1 cellular context compared by ENCODE assay signal in genomic region chr22:30208631-30209603, GRCh38.
TF ChIP-seq lines count a peak whose summit lies in the region.

No MANE protein-coding gene starts in this region.

TF ChIP-seq in IMR-90, 13 proteins besides CTCF, POLR2A, EP300 and RAD21 (continued from another document):
- TF ChIP-seq MAFK (IDR thresholded peaks at IDR 0.05; ENCODE audit: low read depth, low read length) (no peak), RFX5 (IDR thresholded peaks at IDR 0.05; ENCODE audit: low read depth, low read length) (no peak), CEBPB (IDR thresholded peaks at IDR 0.05; ENCODE audit: low read depth, low read length) (no peak), USF2 (IDR thresholded peaks at IDR 0.05; ENCODE audit: low read depth, low read length) (peak; percentile 94), MXI1 (IDR thresholded peaks at IDR 0.05; ENCODE audit: borderline replicate concordance, low read depth, low read length) (no peak)
TF ChIP-seq in IMR-90: peak in this region for 4.
